ENCODE assay signal across 8 cellular contexts in genomic region chr12:124512667-124513296, GRCh38. TPM values are rescaled to one million over a fixed set of nuclear protein-coding genes. Genes with fewer than 3 reads are reported as not detected.
DNase-seq lines count a peak whose midpoint lies in the region; ATAC-seq and TF ChIP-seq lines count a peak whose summit lies in the region.

No MANE protein-coding gene starts in this region.

- peaks cover 0 to 13% (median 4%) of the 10 kb centered on the region in 5 donors for H3K36me3 Mint-ChIP-seq in naive thymus-derived CD4-positive, alpha-beta T cell

- no peak overlapping the region for H3K4me3 Mint-ChIP-seq in naive thymus-derived CD4-positive, alpha-beta T cell

- H3K9me3 Mint-ChIP-seq in naive thymus-derived CD4-positive, alpha-beta T cell, result no peaks in the 10 kb centered on the region

- peaks cover 6 to 48% (median 28%) of the 10 kb centered on the region in 7 donors for H3K4me1 Mint-ChIP-seq in naive thymus-derived CD4-positive, alpha-beta T cell

- peak overlapping the region; percentile 77 for H3K4me2 ChIP-seq in HCT116 (ENCODE audit: low read length)

- POLR2A ChIA-PET in HCT116 (lab: Charles Lee), result no interaction called here
- POLR2A ChIA-PET in naive thymus-derived CD4-positive, alpha-beta T cell (lab: Charles Lee), result no interaction called here

- H3K27me3 ChIP-seq in HCT116 (ENCODE audit: insufficient read depth, low read length) (no peaks in the 10 kb centered on the region), muscle layer of colon (ENCODE audit: control insufficient read depth in 1 of 2, insufficient read depth in 2 of 2, low read length in 2 of 2) (no peaks in the 10 kb centered on the region)
- no peaks in the 10 kb centered on the region for H3K27me3 ChIP-seq in naive thymus-derived CD4-positive, alpha-beta T cell (ENCODE audit: control insufficient read depth in 2 of 2, insufficient read depth in 2 of 2, low read length in 2 of 2)

- ATAC-seq in HCT116 (peak; percentile 77), HG03469 (IDR thresholded peaks at IDR 0.05; ENCODE audit: unreplicated experiment) (no peak)
- ATAC-seq in naive thymus-derived CD4-positive, alpha-beta T cell, result no peak

- H3K4me3 ChIP-seq in HCT116 (replicated peaks in 1 of 2; ENCODE audit: low read depth in 1 of 2, low read length in 2 of 2) (peak overlapping the region; percentile 13 to 46), muscle layer of colon (ENCODE audit: low read depth in 1 of 2, low read length in 2 of 2) (peak overlapping the region in 1 of 2 donors; percentile 24)
- no peak overlapping the region for H3K4me3 ChIP-seq in naive thymus-derived CD4-positive, alpha-beta T cell (ENCODE audit: low read length)

- RAD21 ChIA-PET in HCT116 (lab: Charles Lee; ENCODE audit: low non-redundant PET in 1 of 2, low total read pairs in 2 of 2, uncharacterized antibody in 2 of 2, unreplicated experiment in 2 of 2), result interaction anchor here (0.7 kb wide), 2 partner anchors 19 to 59 kb away, joined by 3 read pairs; no protein-coding TSS in a partner anchor

- H3K9me2 ChIP-seq in HCT116 (ENCODE audit: insufficient read depth), result no peaks in the 10 kb centered on the region

- peak overlapping the region; percentile 54 for H3K9ac ChIP-seq in HCT116 (ENCODE audit: low read length)
- H3K9ac ChIP-seq in muscle layer of colon (ENCODE audit: low read length), result peak overlapping the region; percentile 50

- intact Hi-C loops in HCT116 (cut with micrococcal nuclease), result loop anchor here (10.0 kb wide), 1 partner anchor 232 kb away; no protein-coding TSS in a partner anchor
- intact Hi-C loops in naive thymus-derived CD4-positive, alpha-beta T cell (cut with micrococcal nuclease), result no loop called here

- no peaks in the 10 kb centered on the region for H3K27me3 Mint-ChIP-seq in naive thymus-derived CD4-positive, alpha-beta T cell

- no peak for TF ChIP-seq POLR2A in HCT116 (IDR thresholded peaks at IDR 0.05; ENCODE audit: borderline replicate concordance, extremely low read depth, insufficient read depth, insufficient read length)

- H3K27ac Mint-ChIP-seq in naive thymus-derived CD4-positive, alpha-beta T cell, result no peak overlapping the region

- TF ChIP-seq RAD21 in HCT116 (IDR thresholded peaks at IDR 0.05; ENCODE audit: low read depth), result no peak

- in situ Hi-C loops in SK-MEL-5 (cut with HindIII; ENCODE audit: low pct_unique_long_range_greater_than_20kb, low sequenced_read_pairs) (no loop called here), G401 (cut with HindIII; ENCODE audit: low sequenced_read_pairs) (no loop called here)

- no peaks in the 10 kb centered on the region for H3K36me3 ChIP-seq in HCT116 (ENCODE audit: control insufficient read depth in 1 of 2, insufficient read depth in 2 of 2, low read length in 2 of 2)
- H3K36me3 ChIP-seq in muscle layer of colon (ENCODE audit: insufficient read depth, low read length), result peaks cover 4% of the 10 kb centered on the region
- peaks cover 0 to 12% (median 0%) of the 10 kb centered on the region in 3 experiments for H3K36me3 ChIP-seq in naive thymus-derived CD4-positive, alpha-beta T cell (ENCODE audit: control insufficient read depth in 2 of 3, insufficient read depth in 3 of 3, low read length in 3 of 3)

- TF ChIP-seq CTCF in HCT116 (IDR thresholded peaks at IDR 0.05 in 2 of 3, conservative IDR thresholded peaks at IDR 0.05 in 1 of 3; ENCODE audit: borderline replicate concordance in 1 of 3, insufficient read depth in 1 of 3, low read depth in 2 of 3, low read length in 2 of 3), result no peak

- peak; percentile 93 for DNase-seq in HCT116 (ENCODE audit: low read depth, low spot score)
- DNase-seq in SK-MEL-5 (ENCODE audit: low read depth, low spot score), result peak; percentile 93
- DNase-seq in fibroblast of peridontal ligament (ENCODE audit: extremely low read depth), result peak; percentile 93
- DNase-seq in naive thymus-derived CD4-positive, alpha-beta T cell, result no peak
- no peak for DNase-seq in NCI-H82 (lab: John Stamatoyannopoulos, UW)
- no peak for DNase-seq in G401 (ENCODE audit: low spot score)

- peaks cover 4% of the 10 kb centered on the region; the same call in 1 of the 2 replicates for H4K20me1 ChIP-seq in HCT116 (ENCODE audit: insufficient read depth)

- peak overlapping the region; percentile 62 for H3K27ac ChIP-seq in HCT116 (ENCODE audit: low read depth, low read length)
- peak overlapping the region; percentile 12 for H3K27ac ChIP-seq in muscle layer of colon (ENCODE audit: low read depth, low read length)
- no peak overlapping the region for H3K27ac ChIP-seq in naive thymus-derived CD4-positive, alpha-beta T cell (ENCODE audit: low read depth, low read length)

- CTCF ChIA-PET in HCT116 (lab: Charles Lee), result interaction anchor here (1.1 kb wide), 1 partner anchor 13 kb away, joined by 4 read pairs; no protein-coding TSS in a partner anchor
- CTCF ChIA-PET in naive thymus-derived CD4-positive, alpha-beta T cell (lab: Charles Lee), result no interaction called here

- H3K9me3 ChIP-seq in HCT116 (ENCODE audit: control insufficient read depth in 1 of 2, insufficient read depth in 1 of 2, low read depth in 1 of 2, low read length in 2 of 2) (no peaks in the 10 kb centered on the region), muscle layer of colon (ENCODE audit: low read length) (no peaks in the 10 kb centered on the region)
- no peaks in the 10 kb centered on the region for H3K9me3 ChIP-seq in naive thymus-derived CD4-positive, alpha-beta T cell (ENCODE audit: control insufficient read depth in 2 of 3, low read length in 3 of 3)

- no TSS peak for BruUV-seq in HCT116 (replicated peaks; lab: Mats Ljungman, UMichigan)

- H2AFZ ChIP-seq in HCT116 (ENCODE audit: low read depth, low read length, poor library complexity, severe bottlenecking), result no peak overlapping the region

- peaks cover 88% of the 10 kb centered on the region for H3K79me2 ChIP-seq in HCT116 (ENCODE audit: insufficient read depth, low read length)

- H3K4me1 ChIP-seq in HCT116 (ENCODE audit: control insufficient read depth in 1 of 2, insufficient read depth in 2 of 2, low read length in 2 of 2), result peaks cover 75 to 85% of the 10 kb centered on the region in 2 experiments
- peaks cover 82% of the 10 kb centered on the region for H3K4me1 ChIP-seq in muscle layer of colon (ENCODE audit: insufficient read depth, low read length)
- peaks cover 0 to 5% of the 10 kb centered on the region in 2 donors for H3K4me1 ChIP-seq in naive thymus-derived CD4-positive, alpha-beta T cell (ENCODE audit: control insufficient read depth in 2 of 2, insufficient read depth in 2 of 2, low read length in 2 of 2)

TF ChIP-seq in HCT116, 20 proteins besides CTCF, POLR2A, EP300 and RAD21:
- peak; percentile 56 for TF ChIP-seq POLR2AphosphoS5 (IDR thresholded peaks at IDR 0.05; ENCODE audit: low read depth, low read length)
- TF ChIP-seq CEBPB (IDR thresholded peaks at IDR 0.05; ENCODE audit: low read depth), result no peak

RNA-seq across cellular contexts. Expression of gene NCOR2, which starts 54.6 kb away (rescaled TPM):
- 153 TPM for total RNA-seq in HCT116 (2021; ENCODE audit: unreplicated experiment)
- 84.8 and 92.4 TPM in 2 replicates for polyA plus RNA-seq in HCT116 (2012)
- 23.3 and 33.9 TPM in 2 replicates for total RNA-seq in SK-MEL-5 (2014; rRNA removed; shearing (Covaris generic))
- 161 and 175 TPM in 2 replicates for polyA plus RNA-seq in SK-MEL-5 (2015; cell fraction: cytosol; rRNA removed)
- polyA plus RNA-seq in SK-MEL-5 (2015; cell fraction: nucleus; rRNA removed), result 131 and 142 TPM in 2 replicates
- total RNA-seq in naive thymus-derived CD4-positive, alpha-beta T cell, result 100 to 1,000 TPM; 101 to 194 (median 112) TPM
- 10 to 100 TPM in 1 of 2 donors, 1 to 10 TPM in 1; 5.3 to 17.3 TPM for polyA plus RNA-seq in naive thymus-derived CD4-positive, alpha-beta T cell
- 17.3 and 19.0 TPM in 2 replicates for total RNA-seq in G401 (2014; rRNA removed; shearing (Covaris generic))

Comparison
In these comparisons a context has a peak if more than half of its experiments do, and no peak if none do; other contexts are left out.
1. DNase-seq: peak in HCT116 (single experiment), SK-MEL-5 (single experiment) and fibroblast of peridontal ligament (single experiment); none in naive thymus-derived CD4-positive, alpha-beta T cell (0 of 9), NCI-H82 (single experiment) and G401 (single experiment).